Comparison of ENCODE assay signal across 15 cellular contexts in the genomic region with DNA sequence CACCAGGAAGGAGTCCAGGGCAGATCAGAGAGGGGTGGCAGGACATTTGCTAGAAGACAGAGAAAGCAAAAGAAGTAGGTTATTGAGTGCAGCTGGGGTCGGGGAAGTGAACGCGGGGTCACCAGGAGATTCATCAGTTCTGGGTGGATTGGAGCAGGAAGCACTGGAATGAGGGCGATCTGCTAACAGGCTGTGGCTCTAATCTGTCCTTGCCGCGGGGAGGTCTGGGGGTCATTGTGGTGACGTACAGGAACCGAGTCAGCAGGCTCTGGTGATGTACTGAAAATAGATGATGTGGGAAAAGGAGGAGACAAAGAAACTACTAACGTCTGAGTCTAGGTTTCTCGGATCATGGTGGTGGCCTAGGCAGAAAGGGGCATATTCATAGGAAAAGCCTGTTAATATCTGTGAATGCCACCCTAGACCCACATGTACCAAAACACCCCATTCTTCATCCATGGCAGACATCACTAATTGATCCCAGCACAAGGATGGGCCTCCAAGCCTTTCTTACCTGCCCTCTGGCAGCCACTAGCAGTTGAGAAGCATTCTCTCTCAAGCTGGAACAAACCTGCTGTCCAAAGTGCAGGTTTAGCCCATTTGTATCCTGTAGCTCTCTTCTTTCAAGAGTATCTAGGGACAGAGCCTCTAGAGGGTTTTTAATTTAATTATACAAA.
"Had no signal": no experiment of that assay in that cellular context is flagged by ENCODE, and none has a peak within 500 bp of the region (broad histone marks: within the 10 kb centered on the region; RNA-seq: fewer than 3 reads in every experiment).

No MANE protein-coding gene starts in this region.

- H3K27me3 ChIP-seq: testis had no signal

- H3K4me3 Mint-ChIP-seq: activated CD4-positive, alpha-beta T cell treated with anti-CD3 and anti-CD28 coated beads for 36 hours; activated CD8-positive, alpha-beta T cell treated with anti-CD3 and anti-CD28 coated beads, Interleukin-2, amount 10 ng/mL, durations not matched to agents 7 days and 5 days; activated T-helper 1 cell treated with anti-CD3 and anti-CD28 coated beads, Interleukin-12 subunit alpha, Interleukin-12 subunit beta, Interleukin-2, Interleukin-4 antibody, amounts not matched to agents 30 ng/mL and 10 ng/mL and 1 ng/mL, durations not matched to agents 14 hours and 24 hours and 36 hours; nephron progenitor cell; stimulated activated naive CD8-positive, alpha-beta T cell treated with anti-CD3 and anti-CD28 coated beads, Interleukin-15, amount 100 ng/mL, for 72 hours had no signal

- H3K27ac ChIP-seq: left lung, testis, VCaP had no signal

- DNase-seq: activated CD4-positive, alpha-beta T cell treated with anti-CD3 and anti-CD28 coated beads for 36 hours; activated CD8-positive, alpha-beta memory T cell treated with anti-CD3 and anti-CD28 coated beads, Interleukin-2, amount 50 U/mL, for 48 hours; activated CD8-positive, alpha-beta T cell treated with anti-CD3 and anti-CD28 coated beads, Interleukin-2, amount 10 ng/mL, durations not matched to agents 7 days and 5 days; activated naive CD4-positive, alpha-beta T cell; central memory CD4-positive, alpha-beta T cell; erythroblast; left lung; mesendoderm; nephron progenitor cell; stimulated activated CD4-positive, alpha-beta T cell treated with anti-CD3 and anti-CD28 coated beads, Interleukin-4, amount 100 ng/mL, for 1 hour; stimulated activated naive CD8-positive, alpha-beta T cell treated with anti-CD3 and anti-CD28 coated beads, Interleukin-15, amount 100 ng/mL, for 72 hours; testis had no signal

- H3K4me1 Mint-ChIP-seq: activated CD4-positive, alpha-beta T cell treated with anti-CD3 and anti-CD28 coated beads for 36 hours; stimulated activated naive CD8-positive, alpha-beta T cell treated with anti-CD3 and anti-CD28 coated beads, Interleukin-15, amount 100 ng/mL, for 72 hours had no signal

- H3K4me1 ChIP-seq: testis had no signal

- H3K27ac Mint-ChIP-seq: activated CD4-positive, alpha-beta T cell treated with anti-CD3 and anti-CD28 coated beads for 36 hours; activated CD8-positive, alpha-beta T cell treated with anti-CD3 and anti-CD28 coated beads, Interleukin-2, amount 10 ng/mL, durations not matched to agents 7 days and 5 days; activated T-helper 1 cell treated with anti-CD3 and anti-CD28 coated beads, Interleukin-12 subunit alpha, Interleukin-12 subunit beta, Interleukin-2, Interleukin-4 antibody, amounts not matched to agents 30 ng/mL and 10 ng/mL and 1 ng/mL, durations not matched to agents 14 hours and 24 hours and 36 hours; nephron progenitor cell; stimulated activated naive CD8-positive, alpha-beta T cell treated with anti-CD3 and anti-CD28 coated beads, Interleukin-15, amount 100 ng/mL, for 72 hours had no signal

- H3K9me3 ChIP-seq: left lung, testis had no signal

- H3K36me3 ChIP-seq: left lung had no signal

- ATAC-seq: activated CD4-positive, alpha-beta T cell treated with anti-CD3 and anti-CD28 coated beads for 36 hours; activated CD8-positive, alpha-beta T cell treated with anti-CD3 and anti-CD28 coated beads, Interleukin-2, amount 10 ng/mL, durations not matched to agents 7 days and 5 days; left lung; stimulated activated naive CD8-positive, alpha-beta T cell treated with anti-CD3 and anti-CD28 coated beads, Interleukin-15, amount 100 ng/mL, for 72 hours had no signal

- FAIRE-seq: islet of Langerhans had no signal

- H3K9me3 Mint-ChIP-seq: activated T-helper 1 cell treated with anti-CD3 and anti-CD28 coated beads, Interleukin-12 subunit alpha, Interleukin-12 subunit beta, Interleukin-2, Interleukin-4 antibody, amounts not matched to agents 30 ng/mL and 10 ng/mL and 1 ng/mL, durations not matched to agents 14 hours and 24 hours and 36 hours; nephron progenitor cell; stimulated activated naive CD8-positive, alpha-beta T cell treated with anti-CD3 and anti-CD28 coated beads, Interleukin-15, amount 100 ng/mL, for 72 hours had no signal

- H3K4me3 ChIP-seq: left lung, testis had no signal
